In genomic region chr7:115831371-115831770, GRCh38 we compare ENCODE assay signal across 18 cellular contexts.
"Had no signal": no experiment of that assay in that cellular context is flagged by ENCODE, and none has a peak within 500 bp of the region (broad histone marks: within the 10 kb centered on the region; RNA-seq: fewer than 3 reads in every experiment).

No MANE protein-coding gene starts in this region.

- H3K27ac ChIP-seq: tibial nerve, uterus had no signal

- DNase-seq: activated CD4-positive, alpha-beta memory T cell treated with anti-CD3 and anti-CD28 coated beads, Interleukin-2, amount 10 ng/mL, durations not matched to agents 7 days and 5 days; activated CD4-positive, alpha-beta T cell treated with anti-CD3 and anti-CD28 coated beads for 4 hours; activated gamma-delta T cell; activated T-cell treated with anti-CD3 and anti-CD28 coated beads, Interleukin-2, amount 50 U/mL, for 48 hours; amniotic stem cell; erythroblast; nephron progenitor cell; occipital lobe; right cardiac atrium; small intestine; stimulated activated CD4-positive, alpha-beta T cell treated with anti-CD3 and anti-CD28 coated beads, Interleukin-4, amount 100 ng/mL, for 24 hours; stimulated activated naive CD4-positive, alpha-beta T cell; substantia nigra; uterus had no signal

- ATAC-seq: activated naive CD4-positive, alpha-beta T cell treated with anti-CD3 and anti-CD28 coated beads, Interleukin-2, amount 50 U/mL, for 72 hours; right cardiac atrium; WTC11 had no signal

- H3K4me3 ChIP-seq: lung, tibial nerve, uterus had no signal

- H3K9me3 ChIP-seq: tibial nerve, uterus had no signal

- H3K4me1 ChIP-seq: tibial nerve, uterus had no signal

- H3K36me3 ChIP-seq: tibial nerve, uterus had no signal

- H3K27me3 ChIP-seq: tibial nerve, uterus had no signal
